ENCODE assay signal across 1 cellular context in genomic region chr7:153413199-153413539, GRCh38.
A peak's percentile ranks its signal among the peaks of the same experiment; 100 is the strongest.
TF ChIP-seq lines count a peak whose summit lies in the region.

No MANE protein-coding gene starts in this region.

TF ChIP-seq in K562, 482 proteins besides CTCF, POLR2A, EP300 and RAD21 (continued from another document):
- TF ChIP-seq ZMIZ1 (IDR thresholded peaks at IDR 0.05; ENCODE audit: low read depth in 2 of 2, low read length in 2 of 2) (no peak), BCLAF1 (IDR thresholded peaks at IDR 0.05; ENCODE audit: borderline replicate concordance in 1 of 2, control insufficient read depth in 1 of 2, low read depth in 2 of 2, low read length in 1 of 2) (0 out of 4 replicates have a peak, but pooled peaks of 1 of the 2 experiments have one; percentile 37), CHD1 (IDR thresholded peaks at IDR 0.05; ENCODE audit: low read length) (peak; percentile 99)
TF ChIP-seq in K562: peak in this region for 8.
